Comparison of ENCODE assay signal across 10 cellular contexts in genomic region chr7:74290999-74291441, GRCh38. TPM values are rescaled to one million over a fixed set of nuclear protein-coding genes. Genes with fewer than 3 reads are reported as not detected.
DNase-seq lines count a peak whose midpoint lies in the region; ATAC-seq and TF ChIP-seq lines count a peak whose summit lies in the region.
"Had no signal": no experiment of that assay in that cellular context is flagged by ENCODE, and none has a peak within 500 bp of the region (broad histone marks: within the 10 kb centered on the region; RNA-seq: fewer than 3 reads in every experiment).

No MANE protein-coding gene starts in this region.

- DNase-seq in NCI-H345 (lab: John Stamatoyannopoulos, UW) (peak; percentile 17), NCI-H345 treated with DMSO at 0.1 percent for 48 hours (lab: John Stamatoyannopoulos, UW; ENCODE audit: unreplicated experiment) (no peak), NCI-H526 (lab: John Stamatoyannopoulos, UW) (peak; percentile 47 to 72), esophagus squamous epithelium (lab: John Stamatoyannopoulos, UW) (no peak), globus pallidus (ENCODE audit: low spot score) (no peak), NCI-H446 treated with DMSO at 0.1 percent for 48 hours (lab: John Stamatoyannopoulos, UW) (no peak)
- DNase-seq: activated naive CD4-positive, alpha-beta T cell treated with anti-CD3 and anti-CD28 coated beads, Interleukin-2, amount 50 U/mL, for 16 hours had no signal

- peaks cover 26 to 76% (median 38%) of the 10 kb centered on the region in 3 donors for H3K4me1 ChIP-seq in esophagus squamous epithelium

- intact Hi-C loops in esophagus squamous epithelium (cut with DNase I), result no loop called here

- no peaks in the 10 kb centered on the region for H3K9me3 ChIP-seq in esophagus squamous epithelium
- H3K9me3 ChIP-seq: ovary had no signal

- no peak for ATAC-seq in GM18498 (IDR thresholded peaks at IDR 0.05; ENCODE audit: unreplicated experiment)

- TF ChIP-seq CTCF in esophagus squamous epithelium (IDR thresholded peaks at IDR 0.05), result no peak

- H3K27ac ChIP-seq in esophagus squamous epithelium (peak overlapping the region; percentile 80 to 88 (median 86)), skin epidermis (peak overlapping the region in 2 of 21 experiments; percentile 20 to 89)

- H3K36me3 ChIP-seq in esophagus squamous epithelium, result no peaks in the 10 kb centered on the region
- H3K36me3 ChIP-seq: ovary had no signal

- no peak for TF ChIP-seq POLR2A in esophagus squamous epithelium (IDR thresholded peaks at IDR 0.05)

- WGBS in esophagus squamous epithelium, 2 donors, result 38 to 50% methylated on average over 8 to 9 of the region's 10 CpGs

- H3K27me3 ChIP-seq in esophagus squamous epithelium, result peaks cover 0 to 11% (median 0%) of the 10 kb centered on the region in 4 donors
- H3K27me3 ChIP-seq: ovary had no signal

- H3K4me3 ChIP-seq in esophagus squamous epithelium (peak overlapping the region; percentile 62 to 94 (median 74)), skin epidermis (peak overlapping the region in 5 of 7 experiments; percentile 49 to 92 (median 83))

RNA-seq across cellular contexts. Expression of gene CLIP2, which starts 1.8 kb away (rescaled TPM):
- 10 to 100 TPM in 2 of 4 donors, 1 to 10 TPM in 2; 5.6 to 20.8 (median 10.2) TPM for total RNA-seq in esophagus squamous epithelium

RNA-seq across cellular contexts. Expression of gene RFC2, which starts 36.8 kb away (rescaled TPM):
- 10 to 100 TPM; 12.5 to 37.9 (median 22.4) TPM for total RNA-seq in esophagus squamous epithelium

Comparison
In these comparisons a context has a peak if more than half of its experiments do, and no peak if none do; other contexts are left out.
1. DNase-seq: peak in NCI-H345 (single experiment) and NCI-H526 (2 of 2); none in NCI-H345 treated with DMSO at 0.1 percent for 48 hours (single experiment), esophagus squamous epithelium (single experiment), globus pallidus (single experiment) and NCI-H446 treated with DMSO at 0.1 percent for 48 hours (single experiment).